Comparison of ENCODE assay signal across 1 cellular context in the genomic region with DNA sequence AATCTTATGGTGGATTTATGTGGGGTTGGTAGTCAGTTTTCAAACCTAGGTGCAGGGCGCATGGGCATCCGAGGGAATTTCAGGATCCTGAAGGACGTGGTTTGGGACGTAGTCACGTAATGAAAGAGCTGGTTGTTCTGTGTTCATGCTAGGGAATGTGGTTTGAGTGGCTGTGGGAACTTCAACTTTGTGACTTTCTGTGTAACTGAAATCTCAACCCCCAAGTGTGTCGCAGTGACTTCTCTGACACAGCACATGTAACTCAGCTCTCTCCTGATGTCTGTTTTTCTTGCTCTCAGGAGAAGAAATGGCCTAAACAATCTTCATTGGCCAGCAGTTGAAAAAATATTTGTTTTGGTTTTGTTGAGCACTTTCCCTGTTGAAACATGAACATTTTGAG.
TF ChIP-seq lines count a peak whose summit lies in the region.

No MANE protein-coding gene starts in this region.

TF ChIP-seq in GM12878, 131 proteins besides CTCF, POLR2A, EP300 and RAD21 (continued from another document and continues in another):
- TF ChIP-seq NFXL1 (IDR thresholded peaks at IDR 0.05; ENCODE audit: borderline replicate concordance) (no peak), NRF1 (conservative IDR thresholded peaks at IDR 0.05; ENCODE audit: low read depth, low read length) (no peak), SPI1 (IDR thresholded peaks at IDR 0.05; ENCODE audit: borderline replicate concordance, insufficient read depth, low read depth, low read length) (no peak), ZNF207 (IDR thresholded peaks at IDR 0.05; ENCODE audit: borderline replicate concordance) (0 out of 2 replicates have a peak, but pooled peaks have one; percentile 44), RELA (IDR thresholded peaks at IDR 0.05; ENCODE audit: borderline replicate concordance, partially characterized antibody) (peak; percentile 40), TCF3 (IDR thresholded peaks at IDR 0.05; ENCODE audit: borderline replicate concordance, insufficient read depth, low read depth, low read length) (no peak), MTA3 (IDR thresholded peaks at IDR 0.05; ENCODE audit: borderline replicate concordance, low read length) (no peak), MEF2A (IDR thresholded peaks at IDR 0.05; ENCODE audit: insufficient read depth, low read depth, low read length) (no peak), EZH2 (IDR thresholded peaks at IDR 0.05; ENCODE audit: borderline replicate concordance, control insufficient read depth, low read depth, low read length) (no peak), ATF7 (IDR thresholded peaks at IDR 0.05; ENCODE audit: low read depth) (no peak), GATAD2B (conservative IDR thresholded peaks at IDR 0.05; ENCODE audit: low read depth) (peak; percentile 96), NR2F1 (conservative IDR thresholded peaks at IDR 0.05) (0 out of 2 replicates have a peak, but pooled peaks have one; percentile 20), KLF5 (IDR thresholded peaks at IDR 0.05; ENCODE audit: partially characterized antibody) (no peak), IKZF1 (conservative IDR thresholded peaks at IDR 0.05) (peak; percentile 85), CHD2 (IDR thresholded peaks at IDR 0.05; ENCODE audit: borderline replicate concordance, low read depth, low read length) (peak; percentile 47; the same call in 1 of the 2 replicates), JUND (IDR thresholded peaks at IDR 0.05; ENCODE audit: low read depth, low read length) (no peak), ESRRA (IDR thresholded peaks at IDR 0.05; ENCODE audit: low read length) (no peak), SMAD1 (IDR thresholded peaks at IDR 0.05; ENCODE audit: low read depth, partially characterized antibody) (peak; percentile 82), SMC3 (IDR thresholded peaks at IDR 0.05; ENCODE audit: borderline replicate concordance, low read length) (no peak; the same call in 1 of the 2 replicates), SREBF2 (IDR thresholded peaks at IDR 0.05; ENCODE audit: low read length) (no peak), KAT2A (conservative IDR thresholded peaks at IDR 0.05; ENCODE audit: control insufficient read depth, low read depth, low read length) (no peak), BACH1 (IDR thresholded peaks at IDR 0.05; ENCODE audit: borderline replicate concordance) (peak; percentile 60; the same call in 1 of the 2 replicates), RB1 (IDR thresholded peaks at IDR 0.05; ENCODE audit: borderline replicate concordance) (no peak), NR2C1 (IDR thresholded peaks at IDR 0.05) (no peak), SMARCA5 (IDR thresholded peaks at IDR 0.05) (no peak), RUNX3 (IDR thresholded peaks at IDR 0.05; ENCODE audit: low read length) (peak; percentile 91), RAD51 (IDR thresholded peaks at IDR 0.05) (no peak), CREB1 (IDR thresholded peaks at IDR 0.05; ENCODE audit: low read depth) (no peak), STAT1 (conservative IDR thresholded peaks at IDR 0.05) (no peak), RCOR1 (conservative IDR thresholded peaks at IDR 0.05; ENCODE audit: low read depth, low read length) (no peak), FOXM1 (IDR thresholded peaks at IDR 0.05; ENCODE audit: low read depth, low read length) (peak; percentile 45; the same call in 1 of the 2 replicates), PML (IDR thresholded peaks at IDR 0.05; ENCODE audit: low read length) (no peak; the same call in 1 of the 2 replicates), CBFB (IDR thresholded peaks at IDR 0.05; ENCODE audit: low read depth) (no peak), DPF2 (IDR thresholded peaks at IDR 0.05) (peak; percentile 48), MTA2 (IDR thresholded peaks at IDR 0.05; ENCODE audit: low read depth) (peak; percentile 58)
- TF ChIP-seq, protein P1, sequence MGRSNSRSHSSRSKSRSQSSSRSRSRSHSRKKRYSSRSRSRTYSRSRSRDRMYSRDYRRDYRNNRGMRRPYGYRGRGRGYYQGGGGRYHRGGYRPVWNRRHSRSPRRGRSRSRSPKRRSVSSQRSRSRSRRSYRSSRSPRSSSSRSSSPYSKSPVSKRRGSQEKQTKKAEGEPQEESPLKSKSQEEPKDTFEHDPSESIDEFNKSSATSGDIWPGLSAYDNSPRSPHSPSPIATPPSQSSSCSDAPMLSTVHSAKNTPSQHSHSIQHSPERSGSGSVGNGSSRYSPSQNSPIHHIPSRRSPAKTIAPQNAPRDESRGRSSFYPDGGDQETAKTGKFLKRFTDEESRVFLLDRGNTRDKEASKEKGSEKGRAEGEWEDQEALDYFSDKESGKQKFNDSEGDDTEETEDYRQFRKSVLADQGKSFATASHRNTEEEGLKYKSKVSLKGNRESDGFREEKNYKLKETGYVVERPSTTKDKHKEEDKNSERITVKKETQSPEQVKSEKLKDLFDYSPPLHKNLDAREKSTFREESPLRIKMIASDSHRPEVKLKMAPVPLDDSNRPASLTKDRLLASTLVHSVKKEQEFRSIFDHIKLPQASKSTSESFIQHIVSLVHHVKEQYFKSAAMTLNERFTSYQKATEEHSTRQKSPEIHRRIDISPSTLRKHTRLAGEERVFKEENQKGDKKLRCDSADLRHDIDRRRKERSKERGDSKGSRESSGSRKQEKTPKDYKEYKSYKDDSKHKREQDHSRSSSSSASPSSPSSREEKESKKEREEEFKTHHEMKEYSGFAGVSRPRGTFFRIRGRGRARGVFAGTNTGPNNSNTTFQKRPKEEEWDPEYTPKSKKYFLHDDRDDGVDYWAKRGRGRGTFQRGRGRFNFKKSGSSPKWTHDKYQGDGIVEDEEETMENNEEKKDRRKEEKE (IDR thresholded peaks at IDR 0.05), result no peak
- TF ChIP-seq, protein P2, sequence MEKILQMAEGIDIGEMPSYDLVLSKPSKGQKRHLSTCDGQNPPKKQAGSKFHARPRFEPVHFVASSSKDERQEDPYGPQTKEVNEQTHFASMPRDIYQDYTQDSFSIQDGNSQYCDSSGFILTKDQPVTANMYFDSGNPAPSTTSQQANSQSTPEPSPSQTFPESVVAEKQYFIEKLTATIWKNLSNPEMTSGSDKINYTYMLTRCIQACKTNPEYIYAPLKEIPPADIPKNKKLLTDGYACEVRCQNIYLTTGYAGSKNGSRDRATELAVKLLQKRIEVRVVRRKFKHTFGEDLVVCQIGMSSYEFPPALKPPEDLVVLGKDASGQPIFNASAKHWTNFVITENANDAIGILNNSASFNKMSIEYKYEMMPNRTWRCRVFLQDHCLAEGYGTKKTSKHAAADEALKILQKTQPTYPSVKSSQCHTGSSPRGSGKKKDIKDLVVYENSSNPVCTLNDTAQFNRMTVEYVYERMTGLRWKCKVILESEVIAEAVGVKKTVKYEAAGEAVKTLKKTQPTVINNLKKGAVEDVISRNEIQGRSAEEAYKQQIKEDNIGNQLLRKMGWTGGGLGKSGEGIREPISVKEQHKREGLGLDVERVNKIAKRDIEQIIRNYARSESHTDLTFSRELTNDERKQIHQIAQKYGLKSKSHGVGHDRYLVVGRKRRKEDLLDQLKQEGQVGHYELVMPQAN (conservative IDR thresholded peaks at IDR 0.05), result no peak
- TF ChIP-seq, protein P3, sequence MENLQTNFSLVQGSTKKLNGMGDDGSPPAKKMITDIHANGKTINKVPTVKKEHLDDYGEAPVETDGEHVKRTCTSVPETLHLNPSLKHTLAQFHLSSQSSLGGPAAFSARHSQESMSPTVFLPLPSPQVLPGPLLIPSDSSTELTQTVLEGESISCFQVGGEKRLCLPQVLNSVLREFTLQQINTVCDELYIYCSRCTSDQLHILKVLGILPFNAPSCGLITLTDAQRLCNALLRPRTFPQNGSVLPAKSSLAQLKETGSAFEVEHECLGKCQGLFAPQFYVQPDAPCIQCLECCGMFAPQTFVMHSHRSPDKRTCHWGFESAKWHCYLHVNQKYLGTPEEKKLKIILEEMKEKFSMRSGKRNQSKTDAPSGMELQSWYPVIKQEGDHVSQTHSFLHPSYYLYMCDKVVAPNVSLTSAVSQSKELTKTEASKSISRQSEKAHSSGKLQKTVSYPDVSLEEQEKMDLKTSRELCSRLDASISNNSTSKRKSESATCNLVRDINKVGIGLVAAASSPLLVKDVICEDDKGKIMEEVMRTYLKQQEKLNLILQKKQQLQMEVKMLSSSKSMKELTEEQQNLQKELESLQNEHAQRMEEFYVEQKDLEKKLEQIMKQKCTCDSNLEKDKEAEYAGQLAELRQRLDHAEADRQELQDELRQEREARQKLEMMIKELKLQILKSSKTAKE (IDR thresholded peaks at IDR 0.05; ENCODE audit: low read depth, poor library complexity, severe bottlenecking), result peak; percentile 61
- TF ChIP-seq, protein P4, sequence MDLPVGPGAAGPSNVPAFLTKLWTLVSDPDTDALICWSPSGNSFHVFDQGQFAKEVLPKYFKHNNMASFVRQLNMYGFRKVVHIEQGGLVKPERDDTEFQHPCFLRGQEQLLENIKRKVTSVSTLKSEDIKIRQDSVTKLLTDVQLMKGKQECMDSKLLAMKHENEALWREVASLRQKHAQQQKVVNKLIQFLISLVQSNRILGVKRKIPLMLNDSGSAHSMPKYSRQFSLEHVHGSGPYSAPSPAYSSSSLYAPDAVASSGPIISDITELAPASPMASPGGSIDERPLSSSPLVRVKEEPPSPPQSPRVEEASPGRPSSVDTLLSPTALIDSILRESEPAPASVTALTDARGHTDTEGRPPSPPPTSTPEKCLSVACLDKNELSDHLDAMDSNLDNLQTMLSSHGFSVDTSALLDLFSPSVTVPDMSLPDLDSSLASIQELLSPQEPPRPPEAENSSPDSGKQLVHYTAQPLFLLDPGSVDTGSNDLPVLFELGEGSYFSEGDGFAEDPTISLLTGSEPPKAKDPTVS (IDR thresholded peaks at IDR 0.05; ENCODE audit: low read depth, low read length), result no peak
- TF ChIP-seq, protein P5, sequence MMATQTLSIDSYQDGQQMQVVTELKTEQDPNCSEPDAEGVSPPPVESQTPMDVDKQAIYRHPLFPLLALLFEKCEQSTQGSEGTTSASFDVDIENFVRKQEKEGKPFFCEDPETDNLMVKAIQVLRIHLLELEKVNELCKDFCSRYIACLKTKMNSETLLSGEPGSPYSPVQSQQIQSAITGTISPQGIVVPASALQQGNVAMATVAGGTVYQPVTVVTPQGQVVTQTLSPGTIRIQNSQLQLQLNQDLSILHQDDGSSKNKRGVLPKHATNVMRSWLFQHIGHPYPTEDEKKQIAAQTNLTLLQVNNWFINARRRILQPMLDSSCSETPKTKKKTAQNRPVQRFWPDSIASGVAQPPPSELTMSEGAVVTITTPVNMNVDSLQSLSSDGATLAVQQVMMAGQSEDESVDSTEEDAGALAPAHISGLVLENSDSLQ (IDR thresholded peaks at IDR 0.05), result peak; percentile 41; the same call in 1 of the 2 replicates
- TF ChIP-seq, protein P6, sequence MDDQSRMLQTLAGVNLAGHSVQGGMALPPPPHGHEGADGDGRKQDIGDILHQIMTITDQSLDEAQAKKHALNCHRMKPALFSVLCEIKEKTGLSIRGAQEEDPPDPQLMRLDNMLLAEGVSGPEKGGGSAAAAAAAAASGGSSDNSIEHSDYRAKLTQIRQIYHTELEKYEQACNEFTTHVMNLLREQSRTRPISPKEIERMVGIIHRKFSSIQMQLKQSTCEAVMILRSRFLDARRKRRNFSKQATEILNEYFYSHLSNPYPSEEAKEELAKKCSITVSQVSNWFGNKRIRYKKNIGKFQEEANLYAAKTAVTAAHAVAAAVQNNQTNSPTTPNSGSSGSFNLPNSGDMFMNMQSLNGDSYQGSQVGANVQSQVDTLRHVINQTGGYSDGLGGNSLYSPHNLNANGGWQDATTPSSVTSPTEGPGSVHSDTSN (IDR thresholded peaks at IDR 0.05; ENCODE audit: insufficient replicate concordance, low read depth, low read length), result no peak
- TF ChIP-seq, protein P7, sequence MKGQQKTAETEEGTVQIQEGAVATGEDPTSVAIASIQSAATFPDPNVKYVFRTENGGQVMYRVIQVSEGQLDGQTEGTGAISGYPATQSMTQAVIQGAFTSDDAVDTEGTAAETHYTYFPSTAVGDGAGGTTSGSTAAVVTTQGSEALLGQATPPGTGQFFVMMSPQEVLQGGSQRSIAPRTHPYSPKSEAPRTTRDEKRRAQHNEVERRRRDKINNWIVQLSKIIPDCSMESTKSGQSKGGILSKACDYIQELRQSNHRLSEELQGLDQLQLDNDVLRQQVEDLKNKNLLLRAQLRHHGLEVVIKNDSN (IDR thresholded peaks at IDR 0.05; ENCODE audit: borderline replicate concordance, extremely low read length, insufficient read depth, low read depth, low read length), result no peak
- TF ChIP-seq, protein P8, sequence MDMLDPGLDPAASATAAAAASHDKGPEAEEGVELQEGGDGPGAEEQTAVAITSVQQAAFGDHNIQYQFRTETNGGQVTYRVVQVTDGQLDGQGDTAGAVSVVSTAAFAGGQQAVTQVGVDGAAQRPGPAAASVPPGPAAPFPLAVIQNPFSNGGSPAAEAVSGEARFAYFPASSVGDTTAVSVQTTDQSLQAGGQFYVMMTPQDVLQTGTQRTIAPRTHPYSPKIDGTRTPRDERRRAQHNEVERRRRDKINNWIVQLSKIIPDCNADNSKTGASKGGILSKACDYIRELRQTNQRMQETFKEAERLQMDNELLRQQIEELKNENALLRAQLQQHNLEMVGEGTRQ (IDR thresholded peaks at IDR 0.05; ENCODE audit: borderline replicate concordance, low read depth, low read length), result no peak
- TF ChIP-seq, protein P9, sequence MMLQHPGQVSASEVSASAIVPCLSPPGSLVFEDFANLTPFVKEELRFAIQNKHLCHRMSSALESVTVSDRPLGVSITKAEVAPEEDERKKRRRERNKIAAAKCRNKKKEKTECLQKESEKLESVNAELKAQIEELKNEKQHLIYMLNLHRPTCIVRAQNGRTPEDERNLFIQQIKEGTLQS (IDR thresholded peaks at IDR 0.05; ENCODE audit: borderline replicate concordance, extremely low read depth, low read depth, low read length), result no peak
- TF ChIP-seq, protein P10, sequence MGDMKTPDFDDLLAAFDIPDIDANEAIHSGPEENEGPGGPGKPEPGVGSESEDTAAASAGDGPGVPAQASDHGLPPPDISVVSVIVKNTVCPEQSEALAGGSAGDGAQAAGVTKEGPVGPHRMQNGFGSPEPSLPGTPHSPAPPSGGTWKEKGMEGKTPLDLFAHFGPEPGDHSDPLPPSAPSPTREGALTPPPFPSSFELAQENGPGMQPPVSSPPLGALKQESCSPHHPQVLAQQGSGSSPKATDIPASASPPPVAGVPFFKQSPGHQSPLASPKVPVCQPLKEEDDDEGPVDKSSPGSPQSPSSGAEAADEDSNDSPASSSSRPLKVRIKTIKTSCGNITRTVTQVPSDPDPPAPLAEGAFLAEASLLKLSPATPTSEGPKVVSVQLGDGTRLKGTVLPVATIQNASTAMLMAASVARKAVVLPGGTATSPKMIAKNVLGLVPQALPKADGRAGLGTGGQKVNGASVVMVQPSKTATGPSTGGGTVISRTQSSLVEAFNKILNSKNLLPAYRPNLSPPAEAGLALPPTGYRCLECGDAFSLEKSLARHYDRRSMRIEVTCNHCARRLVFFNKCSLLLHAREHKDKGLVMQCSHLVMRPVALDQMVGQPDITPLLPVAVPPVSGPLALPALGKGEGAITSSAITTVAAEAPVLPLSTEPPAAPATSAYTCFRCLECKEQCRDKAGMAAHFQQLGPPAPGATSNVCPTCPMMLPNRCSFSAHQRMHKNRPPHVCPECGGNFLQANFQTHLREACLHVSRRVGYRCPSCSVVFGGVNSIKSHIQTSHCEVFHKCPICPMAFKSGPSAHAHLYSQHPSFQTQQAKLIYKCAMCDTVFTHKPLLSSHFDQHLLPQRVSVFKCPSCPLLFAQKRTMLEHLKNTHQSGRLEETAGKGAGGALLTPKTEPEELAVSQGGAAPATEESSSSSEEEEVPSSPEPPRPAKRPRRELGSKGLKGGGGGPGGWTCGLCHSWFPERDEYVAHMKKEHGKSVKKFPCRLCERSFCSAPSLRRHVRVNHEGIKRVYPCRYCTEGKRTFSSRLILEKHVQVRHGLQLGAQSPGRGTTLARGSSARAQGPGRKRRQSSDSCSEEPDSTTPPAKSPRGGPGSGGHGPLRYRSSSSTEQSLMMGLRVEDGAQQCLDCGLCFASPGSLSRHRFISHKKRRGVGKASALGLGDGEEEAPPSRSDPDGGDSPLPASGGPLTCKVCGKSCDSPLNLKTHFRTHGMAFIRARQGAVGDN (IDR thresholded peaks at IDR 0.05), result peak; percentile 90
- TF ChIP-seq, protein P11, sequence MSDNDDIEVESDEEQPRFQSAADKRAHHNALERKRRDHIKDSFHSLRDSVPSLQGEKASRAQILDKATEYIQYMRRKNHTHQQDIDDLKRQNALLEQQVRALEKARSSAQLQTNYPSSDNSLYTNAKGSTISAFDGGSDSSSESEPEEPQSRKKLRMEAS (IDR thresholded peaks at IDR 0.05; ENCODE audit: low read depth, low read length), result no peak
